ENCODE assay signal across 33 cellular contexts in the genomic region with DNA sequence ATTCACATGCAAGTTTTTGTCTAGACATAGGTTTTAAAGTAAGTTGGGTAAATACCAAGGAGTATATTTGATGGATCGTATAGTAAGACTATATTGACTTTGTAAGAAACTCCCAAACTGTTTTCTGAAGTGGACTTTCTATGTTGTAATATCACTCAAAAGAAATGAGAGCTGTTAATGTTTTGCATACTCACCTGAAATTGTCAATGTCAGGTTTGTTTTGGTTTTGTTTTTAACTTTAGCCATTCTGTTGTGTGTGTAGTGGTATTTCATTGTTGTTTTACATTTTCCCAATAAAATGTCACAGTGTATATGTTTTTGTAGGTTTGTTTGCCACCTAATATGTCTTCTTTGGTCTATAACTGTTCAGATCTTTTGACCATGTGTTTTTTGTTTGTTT.
"Had no signal": no experiment of that assay in that cellular context is flagged by ENCODE, and none has a peak within 500 bp of the region (broad histone marks: within the 10 kb centered on the region; RNA-seq: fewer than 3 reads in every experiment).

No MANE protein-coding gene starts in this region.

- H3K4me3 ChIP-seq: adrenal gland, body of pancreas, breast epithelium had no signal

- H3K36me3 ChIP-seq: adrenal gland, brain microvascular endothelial cell, breast epithelium had no signal

- FAIRE-seq: astrocyte, TTC549 had no signal

- H3K27ac ChIP-seq: adrenal gland, body of pancreas, brain microvascular endothelial cell, breast epithelium, VCaP had no signal

- ATAC-seq: activated CD8-positive, alpha-beta T cell treated with anti-CD3 and anti-CD28 coated beads for 36 hours; activated naive CD4-positive, alpha-beta T cell treated with anti-CD3 and anti-CD28 coated beads, Interleukin-2, amount 50 U/mL, for 72 hours; activated T-cell treated with anti-CD3 and anti-CD28 coated beads, Interleukin-2, amount 50 U/mL, for 4 hours; activated T-cell treated with anti-CD3 and anti-CD28 coated beads, Interleukin-2, amount 50 U/mL, for 72 hours; activated T-helper 17 cell treated with anti-CD3 and anti-CD28 coated beads, Interleukin-2, amount 50 U/mL, for 72 hours; body of pancreas had no signal

- H3K4me1 ChIP-seq: adrenal gland, body of pancreas, breast epithelium had no signal

- H3K9me3 ChIP-seq: adrenal gland, body of pancreas had no signal

- H3K27me3 ChIP-seq: adrenal gland, body of pancreas, brain microvascular endothelial cell, breast epithelium had no signal

- DNase-seq: activated B cell treated with CpG ODN at 0.5 μM for 24 hours; activated CD4-positive, alpha-beta memory T cell treated with anti-CD3 and anti-CD28 coated beads for 36 hours; activated CD4-positive, alpha-beta T cell treated with anti-CD3 and anti-CD28 coated beads for 4 hours; activated CD4-positive, alpha-beta T cell treated with anti-CD3 and anti-CD28 coated beads, Interleukin-2, amount 10 ng/mL, durations not matched to agents 24 days and 14 days; activated CD4-positive, alpha-beta T cell treated with anti-CD3 and anti-CD28 coated beads, Interleukin-2, amount 50 U/mL, for 1 hour; activated CD4-positive, alpha-beta T cell treated with anti-CD3 and anti-CD28 coated beads, Interleukin-2, amount 50 U/mL, for 4 hours; activated CD4-positive, CD25-positive, alpha-beta regulatory T cell treated with anti-CD3 and anti-CD28 coated beads, Interleukin-2, amount 50 U/mL, for 72 hours; activated CD8-positive, alpha-beta memory T cell treated with anti-CD3 and anti-CD28 coated beads, Interleukin-2, amount 50 U/mL, for 4 hours; activated CD8-positive, alpha-beta T cell treated with anti-CD3 and anti-CD28 coated beads for 36 hours; activated effector memory CD4-positive, alpha-beta T cell treated with anti-CD3 and anti-CD28 coated beads, Interleukin-2, amount 50 U/mL, for 16 hours; activated gamma-delta T cell treated with Interleukin-2 at 50 U/mL for 16 hours; activated naive CD4-positive, alpha-beta T cell; activated naive CD4-positive, alpha-beta T cell treated with anti-CD3 and anti-CD28 coated beads for 36 hours; activated naive CD4-positive, alpha-beta T cell treated with anti-CD3 and anti-CD28 coated beads, Interleukin-2, amount 50 U/mL, for 16 hours; activated naive CD8-positive, alpha-beta T cell treated with anti-CD3 and anti-CD28 coated beads for 36 hours; activated T-cell treated with anti-CD3 and anti-CD28 coated beads for 4 hours; activated T-cell treated with anti-CD3 and anti-CD28 coated beads, Interleukin-2, amount 50 U/mL, for 1 hour; activated T-cell treated with anti-CD3 and anti-CD28 coated beads, Interleukin-2, amount 50 U/mL, for 4 hours; activated T-cell treated with anti-CD3 and anti-CD28 coated beads, Interleukin-2, amount 50 U/mL, for 72 hours; adrenal gland; amniotic stem cell; aorta; body of pancreas; brain microvascular endothelial cell; central memory CD4-positive, alpha-beta T cell; T-helper 2 cell; T-helper 9 cell had no signal
